In genomic region chr3:129211772-129212171, GRCh38 we compare ENCODE assay signal across 8 cellular contexts. TPM values are rescaled to one million over a fixed set of nuclear protein-coding genes. Genes with fewer than 3 reads are reported as not detected.
DNase-seq lines count a peak whose midpoint lies in the region; ATAC-seq and TF ChIP-seq lines count a peak whose summit lies in the region.

No MANE protein-coding gene starts in this region.

- peak; percentile 29 for ATAC-seq in naive thymus-derived CD4-positive, alpha-beta T cell
- ATAC-seq in WTC11, result no peak
- no peak for ATAC-seq in activated CD4-positive, CD25-positive, alpha-beta regulatory T cell treated with anti-CD3 and anti-CD28 coated beads, Interleukin-2, amount 50 U/mL, for 24 hours
- ATAC-seq in HG03135 (IDR thresholded peaks at IDR 0.05; ENCODE audit: unreplicated experiment), result no peak

- H3K27ac Mint-ChIP-seq in naive thymus-derived CD4-positive, alpha-beta T cell, result no peak overlapping the region
- no peak overlapping the region for H3K27ac Mint-ChIP-seq in WTC11

- POLR2A ChIA-PET in naive thymus-derived CD4-positive, alpha-beta T cell (lab: Charles Lee), result no interaction called here
- POLR2A ChIA-PET in WTC11 (lab: Charles Lee), result interaction anchor here (0.9 kb wide), 1 partner anchor 49 kb away, joined by 5 read pairs; no protein-coding TSS in a partner anchor

- H3K36me3 ChIP-seq in colonic mucosa, result no peaks in the 10 kb centered on the region
- H3K36me3 ChIP-seq in naive thymus-derived CD4-positive, alpha-beta T cell (ENCODE audit: control insufficient read depth in 2 of 3, insufficient read depth in 3 of 3, low read length in 3 of 3), result no peaks in the 10 kb centered on the region

- DNase-seq in DMS 273 (lab: John Stamatoyannopoulos, UW; ENCODE audit: unreplicated experiment) (peak; percentile 92), NCI-H2196 treated with DMSO at 0.1 percent for 48 hours (lab: John Stamatoyannopoulos, UW; ENCODE audit: unreplicated experiment) (peak; percentile 91), colonic mucosa (peak; percentile 93), WTC11 (ENCODE audit: low spot score) (no peak), NCI-H1436 (lab: John Stamatoyannopoulos, UW) (no peak)
- DNase-seq in naive thymus-derived CD4-positive, alpha-beta T cell, result no peak

- peaks cover 0 to 6% (median 0%) of the 10 kb centered on the region in 5 donors for H3K27me3 Mint-ChIP-seq in naive thymus-derived CD4-positive, alpha-beta T cell
- H3K27me3 Mint-ChIP-seq in WTC11 (ENCODE audit: low read depth), result no peaks in the 10 kb centered on the region

- H3K9me3 ChIP-seq in colonic mucosa, result no peaks in the 10 kb centered on the region
- no peaks in the 10 kb centered on the region for H3K9me3 ChIP-seq in naive thymus-derived CD4-positive, alpha-beta T cell (ENCODE audit: control insufficient read depth in 2 of 3, low read length in 3 of 3)

- peak overlapping the region; percentile 60 for H3K27ac ChIP-seq in colonic mucosa
- no peak overlapping the region for H3K27ac ChIP-seq in naive thymus-derived CD4-positive, alpha-beta T cell (ENCODE audit: low read depth, low read length)

- CTCF ChIA-PET in naive thymus-derived CD4-positive, alpha-beta T cell (lab: Charles Lee), result no interaction called here
- CTCF ChIA-PET in WTC11 (lab: Charles Lee), result no interaction called here

- H3K27me3 ChIP-seq in colonic mucosa, result no peaks in the 10 kb centered on the region
- no peaks in the 10 kb centered on the region for H3K27me3 ChIP-seq in naive thymus-derived CD4-positive, alpha-beta T cell (ENCODE audit: control insufficient read depth in 2 of 2, insufficient read depth in 2 of 2, low read length in 2 of 2)

- TF ChIP-seq CTCF in colonic mucosa (IDR thresholded peaks at IDR 0.05) (no peak), WTC11 (IDR thresholded peaks at IDR 0.05) (no peak)

- no peak overlapping the region for H3K9ac ChIP-seq in colonic mucosa (ENCODE audit: low read depth in 2 of 2, low read length in 2 of 2)

- H3K4me3 Mint-ChIP-seq in naive thymus-derived CD4-positive, alpha-beta T cell, result no peak overlapping the region
- H3K4me3 Mint-ChIP-seq in WTC11, result no peak overlapping the region

- intact Hi-C loops in colonic mucosa (cut with DNase I), result no loop called here
- intact Hi-C loops in naive thymus-derived CD4-positive, alpha-beta T cell (cut with micrococcal nuclease), result no loop called here

- peaks cover 0 to 6% (median 0%) of the 10 kb centered on the region in 7 donors for H3K4me1 Mint-ChIP-seq in naive thymus-derived CD4-positive, alpha-beta T cell
- H3K4me1 Mint-ChIP-seq in WTC11, result no peaks in the 10 kb centered on the region

- no peaks in the 10 kb centered on the region for H3K36me3 Mint-ChIP-seq in naive thymus-derived CD4-positive, alpha-beta T cell
- H3K36me3 Mint-ChIP-seq in WTC11, result no peaks in the 10 kb centered on the region

- H3K4me3 ChIP-seq in colonic mucosa, result no peak overlapping the region
- no peak overlapping the region for H3K4me3 ChIP-seq in naive thymus-derived CD4-positive, alpha-beta T cell (ENCODE audit: low read length)

- H3K9me3 Mint-ChIP-seq in naive thymus-derived CD4-positive, alpha-beta T cell, result no peaks in the 10 kb centered on the region
- H3K9me3 Mint-ChIP-seq in WTC11, result no peaks in the 10 kb centered on the region

- H3K4me1 ChIP-seq in colonic mucosa, result no peaks in the 10 kb centered on the region
- H3K4me1 ChIP-seq in naive thymus-derived CD4-positive, alpha-beta T cell (ENCODE audit: control insufficient read depth in 2 of 2, insufficient read depth in 2 of 2, low read length in 2 of 2), result no peaks in the 10 kb centered on the region

TF ChIP-seq in WTC11, 78 proteins besides CTCF, POLR2A, EP300 and RAD21 (continues in another document):
- no peak for TF ChIP-seq ETV6 (CRISPR knock-in tag; IDR thresholded peaks at IDR 0.05)
- TF ChIP-seq NR3C1 (CRISPR knock-in tag; conservative IDR thresholded peaks at IDR 0.05; ENCODE audit: low read depth), result no peak
- no peak for TF ChIP-seq ZNF425 (CRISPR knock-in tag; conservative IDR thresholded peaks at IDR 0.05)
- TF ChIP-seq IRF1 (CRISPR knock-in tag; IDR thresholded peaks at IDR 0.05), result no peak
- no peak for TF ChIP-seq ZNF263 (CRISPR knock-in tag; IDR thresholded peaks at IDR 0.05; ENCODE audit: low read depth)
- no peak for TF ChIP-seq HMGA2 (CRISPR knock-in tag; IDR thresholded peaks at IDR 0.05)
- TF ChIP-seq ZMAT4 (CRISPR knock-in tag; IDR thresholded peaks at IDR 0.05), result no peak
- TF ChIP-seq TEAD1 (CRISPR knock-in tag; IDR thresholded peaks at IDR 0.05), result no peak
- TF ChIP-seq HMGXB4 (CRISPR knock-in tag; IDR thresholded peaks at IDR 0.05), result no peak
- TF ChIP-seq ZNF512 (CRISPR knock-in tag; IDR thresholded peaks at IDR 0.05; ENCODE audit: borderline replicate concordance), result no peak
- TF ChIP-seq EMX1 (CRISPR knock-in tag; IDR thresholded peaks at IDR 0.05), result no peak
- TF ChIP-seq ATF1 (CRISPR knock-in tag; IDR thresholded peaks at IDR 0.05), result no peak
- no peak for TF ChIP-seq ZNF423 (CRISPR knock-in tag; IDR thresholded peaks at IDR 0.05)

RNA-seq across cellular contexts. Expression of gene CNBP, which starts 28.1 kb away (rescaled TPM):
- total RNA-seq in colonic mucosa (100 to 1,000 TPM; 204 to 279 TPM), WTC11 (2021) (329 to 390 TPM (median 380 TPM) in 3 replicates)
- 100 to 1,000 TPM; 259 to 366 (median 327) TPM for total RNA-seq in naive thymus-derived CD4-positive, alpha-beta T cell
- polyA plus RNA-seq in naive thymus-derived CD4-positive, alpha-beta T cell, result 1,000 to 10,000 TPM in 1 of 2 donors, 100 to 1,000 TPM in 1; 935 to 1,159 TPM

RNA-seq across cellular contexts. Expression of gene COPG1, which starts 37.6 kb away (rescaled TPM):
- total RNA-seq in colonic mucosa, result 100 to 1,000 TPM; 285 to 288 TPM
- total RNA-seq in naive thymus-derived CD4-positive, alpha-beta T cell, result 100 to 1,000 TPM in 3 of 5 experiments, 10 to 100 TPM in 2; 83.3 to 177 (median 103) TPM
- polyA plus RNA-seq in naive thymus-derived CD4-positive, alpha-beta T cell, result 10 to 100 TPM; 57.4 to 99.8 TPM
- 121 to 132 TPM (median 129 TPM) in 3 replicates for total RNA-seq in WTC11 (2021)

RNA-seq across cellular contexts. Expression of gene ISY1, which starts 50.9 kb away (rescaled TPM):
- 10 to 100 TPM; 32.8 to 36.9 TPM for total RNA-seq in colonic mucosa
- total RNA-seq in naive thymus-derived CD4-positive, alpha-beta T cell, result 10 to 100 TPM; 27.6 to 65.1 (median 37.4) TPM
- polyA plus RNA-seq in naive thymus-derived CD4-positive, alpha-beta T cell, result 100 to 1,000 TPM; 115 to 130 TPM
- total RNA-seq in WTC11 (2021), result 21.4 to 25.0 TPM (median 21.5 TPM) in 3 replicates

Comparison
In these comparisons a context has a peak if more than half of its experiments do, and no peak if none do; other contexts are left out.
1. DNase-seq: peak in DMS 273 (single experiment), NCI-H2196 treated with DMSO at 0.1 percent for 48 hours (single experiment) and colonic mucosa (single experiment); none in naive thymus-derived CD4-positive, alpha-beta T cell (0 of 9), WTC11 (single experiment) and NCI-H1436 (single experiment).